ENCODE assay signal across 16 cellular contexts in the genomic region with DNA sequence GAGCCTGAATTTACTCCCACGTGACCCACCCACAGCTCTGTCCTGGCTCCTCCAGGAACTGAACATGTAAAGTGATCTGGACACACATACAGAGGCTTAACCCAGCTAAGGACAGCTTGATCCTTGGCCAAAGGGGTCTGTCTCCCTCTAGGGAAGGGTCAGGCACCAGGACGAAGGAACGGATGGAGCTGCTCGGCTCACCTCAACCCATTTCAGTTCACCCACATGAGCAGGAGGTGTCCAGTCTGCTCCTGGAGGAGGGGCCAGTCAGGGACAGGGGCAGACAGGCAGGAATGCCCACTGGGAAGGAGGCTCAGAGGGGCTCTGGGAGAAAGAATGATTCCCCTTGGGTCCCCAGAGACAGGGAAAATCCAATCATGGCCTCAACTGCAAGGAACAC.
"Had no signal": no experiment of that assay in that cellular context is flagged by ENCODE, and none has a peak within 500 bp of the region (broad histone marks: within the 10 kb centered on the region; RNA-seq: fewer than 3 reads in every experiment).

No MANE protein-coding gene starts in this region.

- ATAC-seq: activated CD8-positive, alpha-beta T cell treated with anti-CD3 and anti-CD28 coated beads for 36 hours; left lung; pancreas; right lobe of liver; stimulated activated naive CD8-positive, alpha-beta T cell treated with anti-CD3 and anti-CD28 coated beads, Interleukin-15, amount 100 ng/mL, for 72 hours had no signal

- H3K27ac Mint-ChIP-seq: activated CD4-positive, alpha-beta T cell treated with anti-CD3 and anti-CD28 coated beads, Interleukin-2, amount 10 ng/mL, durations not matched to agents 24 days and 14 days; activated CD8-positive, alpha-beta T cell treated with anti-CD3 and anti-CD28 coated beads for 36 hours; activated naive CD8-positive, alpha-beta T cell had no signal

- H3K36me3 Mint-ChIP-seq: activated naive CD8-positive, alpha-beta T cell had no signal

- H3K27me3 ChIP-seq: pancreas, right lobe of liver had no signal

- H3K27ac ChIP-seq: left lung, pancreas, right lobe of liver had no signal

- DNase-seq: activated CD4-positive, alpha-beta T cell treated with anti-CD3 and anti-CD28 coated beads, Interleukin-2, amount 10 ng/mL, durations not matched to agents 24 days and 14 days; activated CD8-positive, alpha-beta T cell treated with anti-CD3 and anti-CD28 coated beads for 36 hours; activated gamma-delta T cell treated with Interleukin-2 at 50 U/mL for 16 hours; dermis blood vessel endothelial cell; hippocampal formation; left lung; mammary epithelial cell; pancreas; small intestine; stimulated activated CD4-positive, alpha-beta T cell treated with anti-CD3 and anti-CD28 coated beads, Interleukin-15, amount 100 ng/mL, for 24 hours; stimulated activated CD4-positive, alpha-beta T cell treated with anti-CD3 and anti-CD28 coated beads, Interleukin-2, amount 100 ng/mL, for 48 hours; stimulated activated naive CD8-positive, alpha-beta T cell treated with anti-CD3 and anti-CD28 coated beads, Interleukin-15, amount 100 ng/mL, for 72 hours; T1000; trophoblast cell had no signal

- H3K9me3 Mint-ChIP-seq: activated CD4-positive, alpha-beta T cell treated with anti-CD3 and anti-CD28 coated beads, Interleukin-2, amount 10 ng/mL, durations not matched to agents 24 days and 14 days; activated CD8-positive, alpha-beta T cell treated with anti-CD3 and anti-CD28 coated beads for 36 hours; stimulated activated naive CD8-positive, alpha-beta T cell treated with anti-CD3 and anti-CD28 coated beads, Interleukin-15, amount 100 ng/mL, for 72 hours had no signal

- H3K4me1 ChIP-seq: left lung, pancreas, right lobe of liver had no signal

- H3K4me3 Mint-ChIP-seq: activated CD4-positive, alpha-beta T cell treated with anti-CD3 and anti-CD28 coated beads, Interleukin-2, amount 10 ng/mL, durations not matched to agents 24 days and 14 days; activated CD8-positive, alpha-beta T cell treated with anti-CD3 and anti-CD28 coated beads for 36 hours; activated naive CD8-positive, alpha-beta T cell; stimulated activated naive CD8-positive, alpha-beta T cell treated with anti-CD3 and anti-CD28 coated beads, Interleukin-15, amount 100 ng/mL, for 72 hours had no signal

- H3K4me1 Mint-ChIP-seq: activated CD4-positive, alpha-beta T cell treated with anti-CD3 and anti-CD28 coated beads, Interleukin-2, amount 10 ng/mL, durations not matched to agents 24 days and 14 days; stimulated activated naive CD8-positive, alpha-beta T cell treated with anti-CD3 and anti-CD28 coated beads, Interleukin-15, amount 100 ng/mL, for 72 hours had no signal

- H3K36me3 ChIP-seq: left lung, pancreas, right lobe of liver had no signal

- H3K9me3 ChIP-seq: left lung, pancreas, right lobe of liver had no signal

- H3K4me3 ChIP-seq: left lung, pancreas, right lobe of liver had no signal
